17 cellular contexts compared by ENCODE assay signal in the genomic region with DNA sequence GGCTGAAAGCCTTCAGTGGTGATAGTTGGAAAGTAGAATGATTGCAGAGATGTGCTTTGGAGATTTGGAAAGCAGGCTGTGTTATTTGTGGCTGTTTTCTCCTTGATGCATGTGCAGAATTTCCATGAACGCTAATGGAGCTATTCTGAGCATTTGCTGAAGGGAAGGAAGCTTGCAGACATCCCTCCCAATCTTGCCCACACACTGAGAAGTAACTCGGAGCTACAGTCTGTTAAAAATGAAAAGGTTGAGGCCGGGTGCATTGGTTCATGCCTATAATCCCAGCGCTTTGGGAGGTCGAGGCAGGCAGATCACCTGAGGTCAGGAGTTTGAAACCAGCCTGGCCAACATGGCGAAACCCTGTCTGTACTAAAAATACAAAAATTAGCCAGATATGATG. TPM values are rescaled to one million over a fixed set of nuclear protein-coding genes. Genes with fewer than 3 reads are reported as not detected.
DNase-seq lines count a peak whose midpoint lies in the region; ATAC-seq and TF ChIP-seq lines count a peak whose summit lies in the region.
"Had no signal": no experiment of that assay in that cellular context is flagged by ENCODE, and none has a peak within 500 bp of the region (broad histone marks: within the 10 kb centered on the region; RNA-seq: fewer than 3 reads in every experiment).

No MANE protein-coding gene starts in this region.

- no peak for TF ChIP-seq CTCF in nephron (IDR thresholded peaks at IDR 0.05; ENCODE audit: unreplicated experiment in 3 of 3)

- no peaks in the 10 kb centered on the region for H3K27me3 Mint-ChIP-seq in central memory CD8-positive, alpha-beta T cell
- H3K27me3 Mint-ChIP-seq in nephron (ENCODE audit: low read depth), result no peaks in the 10 kb centered on the region
- H3K27me3 Mint-ChIP-seq: CD4-positive, alpha-beta memory T cell had no signal

- no peaks in the 10 kb centered on the region for H3K4me1 Mint-ChIP-seq in central memory CD8-positive, alpha-beta T cell
- H3K4me1 Mint-ChIP-seq in nephron, result peaks cover 23% of the 10 kb centered on the region

- peak overlapping the region; percentile 35 for H3K27ac Mint-ChIP-seq in central memory CD8-positive, alpha-beta T cell (ENCODE audit: low read depth)
- H3K27ac Mint-ChIP-seq in nephron, result peak overlapping the region in 2 of 3 experiments; percentile 79 to 80

- no peak overlapping the region for H3K4me3 Mint-ChIP-seq in central memory CD8-positive, alpha-beta T cell
- H3K4me3 Mint-ChIP-seq in nephron, result no peak overlapping the region
- H3K4me3 Mint-ChIP-seq: CD4-positive, alpha-beta memory T cell had no signal

- ATAC-seq in central memory CD8-positive, alpha-beta T cell (replicated peaks; ENCODE audit: extremely low read depth, poor library complexity, severe bottlenecking), result no peak
- ATAC-seq in left lobe of liver, result no peak

- DNase-seq in Kasumi-1 (lab: John Stamatoyannopoulos, UW) (peak; percentile 21 to 22), left lobe of liver (ENCODE audit: low spot score) (no peak), medulla oblongata (ENCODE audit: extremely low spot score) (no peak)
- DNase-seq in central memory CD8-positive, alpha-beta T cell (ENCODE audit: low spot score in 2 of 2), result no peak
- DNase-seq in stimulated activated CD4-positive, alpha-beta T cell treated with anti-CD3 and anti-CD28 coated beads, Interleukin-2, amount 100 ng/mL, for 48 hours, result no peak
- DNase-seq: ACHN; AML-193; CD4-positive, alpha-beta memory T cell; DMS153; DMS79; GDM1; GM23248; HCEC 1CT; IMR-90 had no signal

- H3K36me3 Mint-ChIP-seq in central memory CD8-positive, alpha-beta T cell (ENCODE audit: insufficient read depth), result peaks cover 10% of the 10 kb centered on the region
- H3K36me3 Mint-ChIP-seq in nephron (ENCODE audit: low read depth), result peaks cover 11% of the 10 kb centered on the region

- H3K9me3 Mint-ChIP-seq in central memory CD8-positive, alpha-beta T cell, result no peaks in the 10 kb centered on the region
- H3K9me3 Mint-ChIP-seq in nephron, result no peaks in the 10 kb centered on the region

RNA-seq across cellular contexts. Expression of gene TCEANC2, which starts 45.8 kb away (rescaled TPM):
- 2.9 TPM for total RNA-seq in left lobe of liver

RNA-seq across cellular contexts. Expression of gene TMEM59, which starts 46.2 kb away (rescaled TPM):
- 275 TPM for total RNA-seq in left lobe of liver

RNA-seq across cellular contexts. Expression of gene CDCP2, which starts 53.6 kb away (rescaled TPM):
- total RNA-seq in left lobe of liver, result not detected
- total RNA-seq: Daoy, GM23248, H4, IMR-90 had no signal

Comparison
In these comparisons a context has a peak if more than half of its experiments do, and no peak if none do; other contexts are left out.
1. DNase-seq: peak in Kasumi-1 (2 of 2); none in central memory CD8-positive, alpha-beta T cell (0 of 2), stimulated activated CD4-positive, alpha-beta T cell treated with anti-CD3 and anti-CD28 coated beads, Interleukin-2, amount 100 ng/mL, for 48 hours (0 of 2), left lobe of liver (single experiment) and medulla oblongata (single experiment).